In genomic region chr14:24146622-24146977, GRCh38 we compare ENCODE assay signal across 1 cellular context.
A peak's percentile ranks its signal among the peaks of the same experiment; 100 is the strongest.
TF ChIP-seq lines count a peak whose summit lies in the region.

No MANE protein-coding gene starts in this region.

TF ChIP-seq in HepG2, 621 proteins besides CTCF, POLR2A, EP300 and RAD21 (continued from another document and continues in another):
- TF ChIP-seq RERE (CRISPR knock-in tag; IDR thresholded peaks at IDR 0.05; ENCODE audit: low read depth), result no peak
- TF ChIP-seq TERF1 (CRISPR knock-in tag; IDR thresholded peaks at IDR 0.05), result no peak
- TF ChIP-seq STAG1 (CRISPR knock-in tag; IDR thresholded peaks at IDR 0.05), result 0 out of 2 replicates have a peak, but pooled peaks have one; percentile 21
- no peak for TF ChIP-seq ZNF124 (CRISPR knock-in tag; IDR thresholded peaks at IDR 0.05)
- peak; percentile 98; the same call in 1 of the 2 replicates for TF ChIP-seq ZNF749 (CRISPR knock-in tag; IDR thresholded peaks at IDR 0.05; ENCODE audit: borderline replicate concordance)
- TF ChIP-seq ELK4 (CRISPR knock-in tag; IDR thresholded peaks at IDR 0.05; ENCODE audit: borderline replicate concordance), result no peak
- no peak for TF ChIP-seq RNF219 (CRISPR knock-in tag; IDR thresholded peaks at IDR 0.05)
- TF ChIP-seq NFRKB (IDR thresholded peaks at IDR 0.05), result no peak
- TF ChIP-seq CCAR2 (optimal IDR thresholded peaks at IDR 0.05; ENCODE audit: low read depth, low read length), result peak; percentile 46
- TF ChIP-seq MXD4 (CRISPR knock-in tag; IDR thresholded peaks at IDR 0.05), result no peak
- no peak for TF ChIP-seq ZNF557 (CRISPR knock-in tag; IDR thresholded peaks at IDR 0.05)
- no peak for TF ChIP-seq NR1H2 (CRISPR knock-in tag; IDR thresholded peaks at IDR 0.05; ENCODE audit: borderline replicate concordance, low read depth)
- TF ChIP-seq MYNN (CRISPR knock-in tag; IDR thresholded peaks at IDR 0.05; ENCODE audit: low read depth), result no peak
- no peak for TF ChIP-seq CHD2 (IDR thresholded peaks at IDR 0.05; ENCODE audit: low read depth, low read length)
- peak; percentile 38; the same call in 1 of the 2 replicates for TF ChIP-seq CREB1 (IDR thresholded peaks at IDR 0.05)
- TF ChIP-seq CREB1 (CRISPR knock-in tag; IDR thresholded peaks at IDR 0.05), result no peak
- no peak for TF ChIP-seq ZNF383 (CRISPR knock-in tag; IDR thresholded peaks at IDR 0.05; ENCODE audit: borderline replicate concordance)
- TF ChIP-seq NFE2L1 (CRISPR knock-in tag; IDR thresholded peaks at IDR 0.05; ENCODE audit: borderline replicate concordance), result no peak
- peak; percentile 76 for TF ChIP-seq ZNF331 (CRISPR knock-in tag; IDR thresholded peaks at IDR 0.05)
- no peak for TF ChIP-seq MATR3 (CRISPR knock-in tag; IDR thresholded peaks at IDR 0.05)
- TF ChIP-seq SKI (IDR thresholded peaks at IDR 0.05; ENCODE audit: partially characterized antibody), result no peak
- no peak for TF ChIP-seq ZNF282 (IDR thresholded peaks at IDR 0.05; ENCODE audit: partially characterized antibody)
- peak; percentile 13; the same call in 1 of the 2 replicates for TF ChIP-seq ZNF205 (CRISPR knock-in tag; IDR thresholded peaks at IDR 0.05)
- no peak for TF ChIP-seq CHD4 (IDR thresholded peaks at IDR 0.05; ENCODE audit: borderline replicate concordance, low read length)
- no peak for TF ChIP-seq ZNF318 (CRISPR knock-in tag; IDR thresholded peaks at IDR 0.05)
- TF ChIP-seq ZNF619 (CRISPR knock-in tag; IDR thresholded peaks at IDR 0.05), result no peak
- TF ChIP-seq NFE2L2 (IDR thresholded peaks at IDR 0.05; ENCODE audit: low read length), result no peak
- TF ChIP-seq ZNF558 (CRISPR knock-in tag; IDR thresholded peaks at IDR 0.05; ENCODE audit: borderline replicate concordance), result no peak
- 0 out of 2 replicates have a peak, but pooled peaks have one; percentile 12 for TF ChIP-seq ZNF136 (CRISPR knock-in tag; IDR thresholded peaks at IDR 0.05; ENCODE audit: low read depth)
- TF ChIP-seq LRRFIP1 (CRISPR knock-in tag; conservative IDR thresholded peaks at IDR 0.05), result no peak
- no peak; the same call in 1 of the 2 replicates for TF ChIP-seq ZHX1 (CRISPR knock-in tag; IDR thresholded peaks at IDR 0.05; ENCODE audit: low read depth)
- no peak for TF ChIP-seq TSC22D2 (CRISPR knock-in tag; IDR thresholded peaks at IDR 0.05; ENCODE audit: borderline replicate concordance)
